Comparison of ENCODE assay signal across 17 cellular contexts in genomic region chr5:149117970-149118369, GRCh38. TPM values are rescaled to one million over a fixed set of nuclear protein-coding genes. Genes with fewer than 3 reads are reported as not detected.
DNase-seq lines count a peak whose midpoint lies in the region; ATAC-seq, FAIRE-seq and TF ChIP-seq lines count a peak whose summit lies in the region.
"Had no signal": no experiment of that assay in that cellular context is flagged by ENCODE, and none has a peak within 500 bp of the region (broad histone marks: within the 10 kb centered on the region; RNA-seq: fewer than 3 reads in every experiment).

No MANE protein-coding gene starts in this region.

- WGBS in heart left ventricle, 4 donors: 91 to 100% (median 96%) methylated on average over 1 of the region's 1 CpG

- H3K27ac ChIP-seq in heart left ventricle: no peak overlapping the region

- no peaks in the 10 kb centered on the region for H3K9me3 ChIP-seq in heart left ventricle

- FAIRE-seq in GM19239 (lab: Jason Lieb, UNC): peak; percentile 80
- FAIRE-seq: GM12892 had no signal

- peak; percentile 84 for ATAC-seq in HG02610 (IDR thresholded peaks at IDR 0.05; ENCODE audit: unreplicated experiment)
- peak; percentile 74 for ATAC-seq in HG03378 (IDR thresholded peaks at IDR 0.05; ENCODE audit: unreplicated experiment)
- no peak for ATAC-seq in heart left ventricle
- no peak for ATAC-seq in GM21825 (IDR thresholded peaks at IDR 0.05; ENCODE audit: unreplicated experiment)
- no peak for ATAC-seq in GM21447 (IDR thresholded peaks at IDR 0.05; ENCODE audit: unreplicated experiment)
- ATAC-seq: naive thymus-derived CD4-positive, alpha-beta T cell; stimulated activated naive B cell treated with anti-CD40 and anti-IgM and Interleukin-4, amounts not matched to agents 10 μg/mL and 1 μg/mL and 100 μg/mL, for 72 hours had no signal

- DNase-seq in GM12865 (ENCODE audit: low read depth) (peak; percentile 21), GM19239 (ENCODE audit: insufficient read length, low spot score) (no peak), heart left ventricle (no peak), GM20000 (ENCODE audit: low spot score) (no peak)
- DNase-seq: activated CD4-positive, CD25-positive, alpha-beta regulatory T cell treated with anti-CD3 and anti-CD28 coated beads, Interleukin-2, amount 50 U/mL, for 72 hours; DND-41; effector CD4-positive, alpha-beta T cell; kidney glomerular epithelial cell; naive thymus-derived CD4-positive, alpha-beta T cell; NCI-H187 treated with DMSO at 0.1 percent for 48 hours; stimulated activated CD4-positive, alpha-beta T cell treated with anti-CD3 and anti-CD28 coated beads, Interleukin-2, amount 100 ng/mL, for 48 hours; stimulated activated naive B cell treated with anti-CD40 and anti-IgM and Interleukin-4, amounts not matched to agents 10 μg/mL and 1 μg/mL and 100 μg/mL, for 72 hours had no signal

- H3K27me3 ChIP-seq in heart left ventricle: no peaks in the 10 kb centered on the region

- no peaks in the 10 kb centered on the region for H3K36me3 ChIP-seq in heart left ventricle

- H3K4me3 ChIP-seq in GM12865 (ENCODE audit: low read depth, low read length): no peak overlapping the region
- no peak overlapping the region for H3K4me3 ChIP-seq in heart left ventricle

- no peak for TF ChIP-seq POLR2A in heart left ventricle (IDR thresholded peaks at IDR 0.05)

- intact Hi-C loops in heart left ventricle (cut with DNase I): loop anchor here in 8 of 10 donors (2.0 to 10.0 kb wide), 9 partner anchors 53 to 943 kb away; partner anchors contain the start of genes ADRB2 (in 3 of the 8) and SH3TC2 (in 3 of the 8)

- peaks cover 0 to 10% (median 4%) of the 10 kb centered on the region in 12 donors for H3K4me1 ChIP-seq in heart left ventricle

- TF ChIP-seq CTCF in GM12865 (IDR thresholded peaks at IDR 0.05; ENCODE audit: insufficient read depth, low read depth, low read length, missing control alignments) (no peak), heart left ventricle (IDR thresholded peaks at IDR 0.05) (no peak), GM20000 (IDR thresholded peaks at IDR 0.05; ENCODE audit: extremely low read depth, missing control alignments) (no peak)

RNA-seq across cellular contexts. Expression of gene ABLIM3, which starts 23.3 kb away (rescaled TPM):
- 100 to 1,000 TPM in 4 of 9 donors, 10 to 100 TPM in 5; 70.0 to 175 (median 97.8) TPM for total RNA-seq in heart left ventricle
- polyA plus RNA-seq in heart left ventricle: 100 to 1,000 TPM in 1 of 2 donors, 10 to 100 TPM in 1; 43.2 to 103 TPM
- polyA plus RNA-seq: naive thymus-derived CD4-positive, alpha-beta T cell had no signal

RNA-seq across cellular contexts. Expression of gene SH3TC2, which starts 55.1 kb away (rescaled TPM):
- 10 to 100 TPM in 2 of 9 donors, 1 to 10 TPM in 7; 2.4 to 12.7 (median 5.9) TPM for total RNA-seq in heart left ventricle
- polyA plus RNA-seq in heart left ventricle: 1 to 10 TPM; 1.6 to 2.6 TPM
- polyA plus RNA-seq: naive thymus-derived CD4-positive, alpha-beta T cell had no signal

Comparison
In these comparisons a context has a peak if more than half of its experiments do, and no peak if none do; other contexts are left out.
1. ATAC-seq: peak in HG02610 (single experiment) and HG03378 (single experiment); none in heart left ventricle (0 of 4), GM21825 (single experiment) and GM21447 (single experiment).